Comparison of ENCODE assay signal across 8 cellular contexts in genomic region chr9:69180670-69181069, GRCh38. TPM values are rescaled to one million over a fixed set of nuclear protein-coding genes. Genes with fewer than 3 reads are reported as not detected.
A peak's percentile ranks its signal among the peaks of the same experiment; 100 is the strongest.
DNase-seq lines count a peak whose midpoint lies in the region; ATAC-seq and TF ChIP-seq lines count a peak whose summit lies in the region.

No MANE protein-coding gene starts in this region.

- in situ Hi-C loops in IMR-90 (cut with MboI; ENCODE audit: low sequenced_read_pairs): no loop called here

- TF ChIP-seq POLR2A in IMR-90 (IDR thresholded peaks at IDR 0.05; ENCODE audit: low read depth, low read length): no peak

- peak; percentile 26 to 68 (median 36) for DNase-seq in CD4-positive, alpha-beta memory T cell
- DNase-seq in IMR-90 (peak; percentile 99), fibroblast of gingiva (ENCODE audit: low read depth) (peak; percentile 92), retinal pigment epithelial cell (ENCODE audit: low read depth) (peak; percentile 82)
- DNase-seq in activated CD4-positive, alpha-beta memory T cell treated with anti-CD3 and anti-CD28 coated beads for 36 hours: peak; percentile 79

- WGBS in IMR-90 (ENCODE audit: extremely low coverage in 2 of 2, insufficient read length in 1 of 2), 2 experiments: no CpG with 5 or more reads among the region's 2 CpGs

- H3K4me1 ChIP-seq in CD4-positive, alpha-beta memory T cell (ENCODE audit: insufficient read depth, low read length): peaks cover 29% of the 10 kb centered on the region
- H3K4me1 ChIP-seq in IMR-90 (ENCODE audit: control insufficient read depth, insufficient read depth, low read length): peaks cover 16% of the 10 kb centered on the region

- H3K4me3 Mint-ChIP-seq in CD4-positive, alpha-beta memory T cell: peak overlapping the region in 3 of 8 donors; percentile 17 to 43 (median 20)
- no peak overlapping the region for H3K4me3 Mint-ChIP-seq in activated CD4-positive, alpha-beta memory T cell treated with anti-CD3 and anti-CD28 coated beads for 36 hours

- H2BK120ac ChIP-seq in IMR-90 (ENCODE audit: low read depth, low read length): peak overlapping the region; percentile 78

- intact Hi-C loops in CD4-positive, alpha-beta memory T cell (cut with micrococcal nuclease): no loop called here
- intact Hi-C loops in IMR-90 (cut with micrococcal nuclease): loop anchor here (5.0 kb wide), 1 partner anchor 48 kb away; no protein-coding TSS in a partner anchor
- intact Hi-C loops in activated CD4-positive, alpha-beta memory T cell treated with anti-CD3 and anti-CD28 coated beads for 36 hours (cut with micrococcal nuclease): loop anchor here (1.0 kb wide), 2 partner anchors 11 to 145 kb away; partner anchors contain the start of gene FXN

- peak overlapping the region; percentile 78 for H2BK5ac ChIP-seq in IMR-90 (ENCODE audit: low read depth, low read length, poor library complexity, severe bottlenecking)

- dilution Hi-C loops in IMR-90 (cut with HindIII; ENCODE audit: low sequenced_read_pairs, unreplicated experiment): no loop called here

- H3K9me3 ChIP-seq in CD4-positive, alpha-beta memory T cell (ENCODE audit: control insufficient read depth in 1 of 2, low read length in 2 of 2): no peaks in the 10 kb centered on the region
- H3K9me3 ChIP-seq in IMR-90 (ENCODE audit: control insufficient read depth, insufficient read depth, low read length): no peaks in the 10 kb centered on the region

- peaks cover 15% of the 10 kb centered on the region for H3K9me1 ChIP-seq in IMR-90 (ENCODE audit: insufficient read depth, low read length)

- H3K36me3 ChIP-seq in CD4-positive, alpha-beta memory T cell (ENCODE audit: insufficient read depth, low read length): no peaks in the 10 kb centered on the region
- H3K36me3 ChIP-seq in IMR-90 (ENCODE audit: control insufficient read depth, insufficient read depth, low read length): no peaks in the 10 kb centered on the region

- H3K56ac ChIP-seq in IMR-90 (ENCODE audit: extremely low read depth, insufficient read depth, low read length): no peak overlapping the region

- peaks cover 16 to 54% (median 34%) of the 10 kb centered on the region in 4 donors for H3K4me1 Mint-ChIP-seq in CD4-positive, alpha-beta memory T cell
- peaks cover 51% of the 10 kb centered on the region for H3K4me1 Mint-ChIP-seq in activated CD4-positive, alpha-beta memory T cell treated with anti-CD3 and anti-CD28 coated beads for 36 hours (ENCODE audit: low read depth)

- peak; percentile 97 for ATAC-seq in IMR-90 (ENCODE audit: low read depth)
- no peak for ATAC-seq in HG03439 (IDR thresholded peaks at IDR 0.05; ENCODE audit: unreplicated experiment)
- ATAC-seq in HG03442 (IDR thresholded peaks at IDR 0.05; ENCODE audit: unreplicated experiment): no peak
- ATAC-seq in HG02763 (IDR thresholded peaks at IDR 0.05; ENCODE audit: unreplicated experiment): no peak

- no peak overlapping the region for H3K9ac ChIP-seq in IMR-90 (ENCODE audit: low read depth, low read length)

- H2AFZ ChIP-seq in IMR-90 (replicated peaks; ENCODE audit: low read length, poor library complexity): no peak overlapping the region

- H4K91ac ChIP-seq in IMR-90 (ENCODE audit: insufficient read depth, low read depth, low read length): no peak overlapping the region

- H3K36me3 Mint-ChIP-seq in CD4-positive, alpha-beta memory T cell: peaks cover 0 to 5% of the 10 kb centered on the region in 2 donors
- no peaks in the 10 kb centered on the region for H3K36me3 Mint-ChIP-seq in activated CD4-positive, alpha-beta memory T cell treated with anti-CD3 and anti-CD28 coated beads for 36 hours

- TF ChIP-seq RAD21 in IMR-90 (IDR thresholded peaks at IDR 0.05; ENCODE audit: low read length): no peak

- H3K27me3 ChIP-seq in CD4-positive, alpha-beta memory T cell (ENCODE audit: insufficient read depth, low read length): no peaks in the 10 kb centered on the region
- no peaks in the 10 kb centered on the region for H3K27me3 ChIP-seq in IMR-90 (ENCODE audit: control insufficient read depth, insufficient read depth, low read length)

- no peak overlapping the region for H2AK9ac ChIP-seq in IMR-90 (replicated peaks; ENCODE audit: low read depth, low read length, poor library complexity)

- no peak overlapping the region for H3K27ac ChIP-seq in CD4-positive, alpha-beta memory T cell (ENCODE audit: low read depth, low read length)
- no peak overlapping the region for H3K27ac ChIP-seq in IMR-90 (ENCODE audit: insufficient read depth, low read length)

- H3K27ac Mint-ChIP-seq in CD4-positive, alpha-beta memory T cell: peak overlapping the region; percentile 5 to 74 (median 61)
- H3K27ac Mint-ChIP-seq in activated CD4-positive, alpha-beta memory T cell treated with anti-CD3 and anti-CD28 coated beads for 36 hours: peak overlapping the region; percentile 23

- H2BK20ac ChIP-seq in IMR-90 (ENCODE audit: low read depth, low read length): peak overlapping the region; percentile 53; the same call in 1 of the 2 replicates

- H3K27me3 Mint-ChIP-seq in CD4-positive, alpha-beta memory T cell: no peaks in the 10 kb centered on the region
- H3K27me3 Mint-ChIP-seq in activated CD4-positive, alpha-beta memory T cell treated with anti-CD3 and anti-CD28 coated beads for 36 hours: peaks cover 5% of the 10 kb centered on the region

- no peak overlapping the region for H2AK5ac ChIP-seq in IMR-90 (ENCODE audit: low read depth, low read length)

- H3K14ac ChIP-seq in IMR-90 (replicated peaks; ENCODE audit: low read depth, low read length): no peak overlapping the region

- TF ChIP-seq CTCF in IMR-90 (conservative IDR thresholded peaks at IDR 0.05; ENCODE audit: low read depth, low read length): no peak
- TF ChIP-seq CTCF in retinal pigment epithelial cell (conservative IDR thresholded peaks at IDR 0.05; ENCODE audit: low read depth, low read length): no peak

- CTCF ChIA-PET in CD4-positive, alpha-beta memory T cell (lab: Charles Lee; ENCODE audit: partially characterized antibody): interaction anchor here (0.8 to 5.7 kb wide), 10 partner anchors 9 to 145 kb away, joined by 3 to 68 read pairs (median 8); partner anchors contain the start of gene FXN
- CTCF ChIA-PET in IMR-90 (lab: Yijun Ruan, JAX): interaction anchor here (0.6 to 1.1 kb wide), 3 partner anchors 13 to 87 kb away, joined by 3 read pairs; no protein-coding TSS in a partner anchor
- CTCF ChIA-PET in activated CD4-positive, alpha-beta memory T cell treated with anti-CD3 and anti-CD28 coated beads for 36 hours (lab: Charles Lee): interaction anchor here (1.1 to 2.9 kb wide), 2 partner anchors 12 to 127 kb away, joined by 4 to 23 read pairs; no protein-coding TSS in a partner anchor

- no peak overlapping the region for H3K4ac ChIP-seq in IMR-90 (ENCODE audit: low read depth, low read length)

- no peak overlapping the region for H3K18ac ChIP-seq in IMR-90 (ENCODE audit: low read depth, low read length)

- no TSS peak for BruUV-seq in IMR-90 (replicated peaks; lab: Mats Ljungman, UMichigan)

- POLR2A ChIA-PET in CD4-positive, alpha-beta memory T cell (lab: Charles Lee; ENCODE audit: partially characterized antibody): interaction anchor here (0.6 to 3.0 kb wide), 5 partner anchors 9 to 145 kb away, joined by 3 to 15 read pairs (median 4); partner anchors contain the start of gene FXN
- POLR2A ChIA-PET in IMR-90 (lab: Charles Lee; ENCODE audit: unreplicated experiment): interaction anchor here (1.4 kb wide), 1 partner anchor 58 kb away, joined by 3 read pairs; no protein-coding TSS in a partner anchor
- POLR2A ChIA-PET in activated CD4-positive, alpha-beta memory T cell treated with anti-CD3 and anti-CD28 coated beads for 36 hours (lab: Charles Lee): interaction anchor here (1.2 kb wide), 1 partner anchor 145 kb away, joined by 3 read pairs; the partner anchor contains the start of gene FXN

- no peak overlapping the region for H3K4me3 ChIP-seq in CD4-positive, alpha-beta memory T cell (ENCODE audit: low read length in 2 of 2)
- no peak overlapping the region for H3K4me3 ChIP-seq in IMR-90 (ENCODE audit: insufficient read depth, low read depth, low read length)
- H3K4me3 ChIP-seq in retinal pigment epithelial cell (ENCODE audit: low read length): no peak overlapping the region

- no peaks in the 10 kb centered on the region for H3K9me3 Mint-ChIP-seq in CD4-positive, alpha-beta memory T cell
- no peaks in the 10 kb centered on the region for H3K9me3 Mint-ChIP-seq in activated CD4-positive, alpha-beta memory T cell treated with anti-CD3 and anti-CD28 coated beads for 36 hours

- H2BK15ac ChIP-seq in IMR-90 (ENCODE audit: low read depth, low read length): no peak overlapping the region

- peaks cover 7 to 64% of the 10 kb centered on the region in 2 experiments; a peak in 3 of 4 replicates for H3K79me1 ChIP-seq in IMR-90 (ENCODE audit: low read depth in 1 of 2, low read length in 2 of 2)

- H3K4me2 ChIP-seq in IMR-90 (ENCODE audit: low read depth, low read length): peak overlapping the region; percentile 73

- no peak overlapping the region for H3K23ac ChIP-seq in IMR-90 (ENCODE audit: low read depth, low read length)

- peak overlapping the region in 1 of 2 experiments; percentile 73; a peak in 1 of 4 replicates for H4K8ac ChIP-seq in IMR-90 (ENCODE audit: low read depth in 2 of 2, low read length in 2 of 2)

- no peak overlapping the region for H4K5ac ChIP-seq in IMR-90 (ENCODE audit: low read depth, low read length)

- peaks cover 3% of the 10 kb centered on the region; the same call in 1 of the 2 replicates for H4K20me1 ChIP-seq in IMR-90 (ENCODE audit: insufficient read depth, low read length)

TF ChIP-seq in IMR-90, 13 proteins besides CTCF, POLR2A, EP300 and RAD21:
- TF ChIP-seq MAZ (IDR thresholded peaks at IDR 0.05; ENCODE audit: borderline replicate concordance, low read depth, low read length) (peak; percentile 87; the same call in 1 of the 2 replicates), BHLHE40 (IDR thresholded peaks at IDR 0.05; ENCODE audit: low read depth, low read length) (peak; percentile 50), MAFK (IDR thresholded peaks at IDR 0.05; ENCODE audit: low read depth, low read length) (no peak), CEBPB (IDR thresholded peaks at IDR 0.05; ENCODE audit: low read depth, low read length) (no peak), FOS (IDR thresholded peaks at IDR 0.05; ENCODE audit: low read depth, low read length) (peak; percentile 88)

RNA-seq across cellular contexts. Expression of gene TJP2, which starts 6.6 kb away (rescaled TPM):
- total RNA-seq in CD4-positive, alpha-beta memory T cell: 10 to 100 TPM in 1 of 2 experiments, 1 to 10 TPM in 1; 9.9 to 10.3 TPM
- polyA plus RNA-seq in CD4-positive, alpha-beta memory T cell: 1 to 10 TPM; 2.4 to 7.7 TPM
- 49.3 and 53.6 TPM in 2 replicates for total RNA-seq in IMR-90 (2012; rRNA removed)
- 38.3 and 40.2 TPM in 2 replicates for polyA plus RNA-seq in IMR-90 (2012; rRNA removed)
- polyA plus RNA-seq in IMR-90 (2012; cell fraction: cytosol; rRNA removed): 19.5 and 21.8 TPM in 2 replicates
- polyA plus RNA-seq in IMR-90 (2012; cell fraction: nucleus; rRNA removed; ENCODE audit: low replicate concordance): 40.5 and 57.5 TPM in 2 replicates
- total RNA-seq in activated CD4-positive, alpha-beta memory T cell treated with anti-CD3 and anti-CD28 coated beads for 36 hours: 10 to 100 TPM; 12.9 to 15.3 TPM

Comparison
In these comparisons a context has a peak if more than half of its experiments do, and no peak if none do; other contexts are left out.
1. DNase-seq: peak in every context shown above with its lines; median percentile 99 in IMR-90; 92 in fibroblast of gingiva; 82 in retinal pigment epithelial cell; 79 in activated CD4-positive, alpha-beta memory T cell treated with anti-CD3 and anti-CD28 coated beads for 36 hours; 36 in CD4-positive, alpha-beta memory T cell.